Comparison of ENCODE assay signal across 1 cellular context in genomic region chr17:42743595-42744282, GRCh38.
TF ChIP-seq lines count a peak whose summit lies in the region.

No MANE protein-coding gene starts in this region.

TF ChIP-seq in HepG2, 621 proteins besides CTCF, POLR2A, EP300 and RAD21:
- TF ChIP-seq SCMH1 (CRISPR knock-in tag; IDR thresholded peaks at IDR 0.05; ENCODE audit: borderline replicate concordance) (no peak), TRAFD1 (CRISPR knock-in tag; IDR thresholded peaks at IDR 0.05; ENCODE audit: borderline replicate concordance) (0 out of 2 replicates have a peak, but pooled peaks have one; percentile 6), HNRNPH1 (optimal IDR thresholded peaks at IDR 0.05; ENCODE audit: low read depth, low read length) (no peak), SMARCE1 (IDR thresholded peaks at IDR 0.05; ENCODE audit: borderline replicate concordance) (no peak), PRMT3 (CRISPR knock-in tag; IDR thresholded peaks at IDR 0.05; ENCODE audit: borderline replicate concordance, low read depth) (no peak), ZNF33B (CRISPR knock-in tag; IDR thresholded peaks at IDR 0.05) (0 out of 2 replicates have a peak, but pooled peaks have one; percentile 27), KAT8 (CRISPR knock-in tag; IDR thresholded peaks at IDR 0.05) (no peak), SATB2 (CRISPR knock-in tag; IDR thresholded peaks at IDR 0.05) (no peak), ONECUT2 (CRISPR knock-in tag; IDR thresholded peaks at IDR 0.05) (no peak), ZSCAN25 (CRISPR knock-in tag; IDR thresholded peaks at IDR 0.05) (peak; percentile 20; the same call in 1 of the 2 replicates), MXI1 (IDR thresholded peaks at IDR 0.05; ENCODE audit: borderline replicate concordance, low read depth, low read length) (no peak), NFATC3 (CRISPR knock-in tag; IDR thresholded peaks at IDR 0.05) (no peak; the same call in 1 of the 2 replicates), CENPX (CRISPR knock-in tag; IDR thresholded peaks at IDR 0.05) (no peak), CHD4 (IDR thresholded peaks at IDR 0.05; ENCODE audit: borderline replicate concordance, low read length) (no peak), ZNF136 (CRISPR knock-in tag; IDR thresholded peaks at IDR 0.05; ENCODE audit: low read depth) (0 out of 2 replicates have a peak, but pooled peaks have one; percentile 34), ZNF280D (CRISPR knock-in tag; IDR thresholded peaks at IDR 0.05) (no peak), FOXJ3 (CRISPR knock-in tag; IDR thresholded peaks at IDR 0.05; ENCODE audit: borderline replicate concordance) (0 out of 2 replicates have a peak, but pooled peaks have one; percentile 12), ZNF704 (CRISPR knock-in tag; IDR thresholded peaks at IDR 0.05; ENCODE audit: borderline replicate concordance) (0 out of 2 replicates have a peak, but pooled peaks have one; percentile 6), GABPA (IDR thresholded peaks at IDR 0.05; ENCODE audit: low read depth, low read length) (no peak), GABPA (CRISPR knock-in tag; IDR thresholded peaks at IDR 0.05; ENCODE audit: low read depth) (peak; percentile 33; the same call in 1 of the 2 replicates), RFX1 (IDR thresholded peaks at IDR 0.05) (no peak), HBP1 (CRISPR knock-in tag; IDR thresholded peaks at IDR 0.05; ENCODE audit: low read depth) (no peak), TEAD3 (CRISPR knock-in tag; optimal IDR thresholded peaks at IDR 0.05; ENCODE audit: borderline replicate concordance) (peak; percentile 74), ZBTB38 (CRISPR knock-in tag; IDR thresholded peaks at IDR 0.05) (no peak), HOXA5 (CRISPR knock-in tag; IDR thresholded peaks at IDR 0.05) (0 out of 2 replicates have a peak, but pooled peaks have one; percentile 4), ZNF615 (CRISPR knock-in tag; IDR thresholded peaks at IDR 0.05; ENCODE audit: borderline replicate concordance) (no peak), NFE2 (CRISPR knock-in tag; IDR thresholded peaks at IDR 0.05) (no peak), ZMYM3 (CRISPR knock-in tag; IDR thresholded peaks at IDR 0.05) (no peak), ARID4A (CRISPR knock-in tag; IDR thresholded peaks at IDR 0.05; ENCODE audit: borderline replicate concordance) (no peak), BCL3 (CRISPR knock-in tag; IDR thresholded peaks at IDR 0.05) (0 out of 2 replicates have a peak, but pooled peaks have one; percentile 39), NR2C2 (CRISPR knock-in tag; IDR thresholded peaks at IDR 0.05; ENCODE audit: borderline replicate concordance) (no peak), TBX2 (CRISPR knock-in tag; IDR thresholded peaks at IDR 0.05; ENCODE audit: borderline replicate concordance) (no peak)
- TF ChIP-seq, protein P1, sequence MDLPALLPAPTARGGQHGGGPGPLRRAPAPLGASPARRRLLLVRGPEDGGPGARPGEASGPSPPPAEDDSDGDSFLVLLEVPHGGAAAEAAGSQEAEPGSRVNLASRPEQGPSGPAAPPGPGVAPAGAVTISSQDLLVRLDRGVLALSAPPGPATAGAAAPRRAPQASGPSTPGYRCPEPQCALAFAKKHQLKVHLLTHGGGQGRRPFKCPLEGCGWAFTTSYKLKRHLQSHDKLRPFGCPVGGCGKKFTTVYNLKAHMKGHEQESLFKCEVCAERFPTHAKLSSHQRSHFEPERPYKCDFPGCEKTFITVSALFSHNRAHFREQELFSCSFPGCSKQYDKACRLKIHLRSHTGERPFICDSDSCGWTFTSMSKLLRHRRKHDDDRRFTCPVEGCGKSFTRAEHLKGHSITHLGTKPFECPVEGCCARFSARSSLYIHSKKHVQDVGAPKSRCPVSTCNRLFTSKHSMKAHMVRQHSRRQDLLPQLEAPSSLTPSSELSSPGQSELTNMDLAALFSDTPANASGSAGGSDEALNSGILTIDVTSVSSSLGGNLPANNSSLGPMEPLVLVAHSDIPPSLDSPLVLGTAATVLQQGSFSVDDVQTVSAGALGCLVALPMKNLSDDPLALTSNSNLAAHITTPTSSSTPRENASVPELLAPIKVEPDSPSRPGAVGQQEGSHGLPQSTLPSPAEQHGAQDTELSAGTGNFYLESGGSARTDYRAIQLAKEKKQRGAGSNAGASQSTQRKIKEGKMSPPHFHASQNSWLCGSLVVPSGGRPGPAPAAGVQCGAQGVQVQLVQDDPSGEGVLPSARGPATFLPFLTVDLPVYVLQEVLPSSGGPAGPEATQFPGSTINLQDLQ (CRISPR knock-in tag; IDR thresholded peaks at IDR 0.05), result no peak
- TF ChIP-seq, protein P2, sequence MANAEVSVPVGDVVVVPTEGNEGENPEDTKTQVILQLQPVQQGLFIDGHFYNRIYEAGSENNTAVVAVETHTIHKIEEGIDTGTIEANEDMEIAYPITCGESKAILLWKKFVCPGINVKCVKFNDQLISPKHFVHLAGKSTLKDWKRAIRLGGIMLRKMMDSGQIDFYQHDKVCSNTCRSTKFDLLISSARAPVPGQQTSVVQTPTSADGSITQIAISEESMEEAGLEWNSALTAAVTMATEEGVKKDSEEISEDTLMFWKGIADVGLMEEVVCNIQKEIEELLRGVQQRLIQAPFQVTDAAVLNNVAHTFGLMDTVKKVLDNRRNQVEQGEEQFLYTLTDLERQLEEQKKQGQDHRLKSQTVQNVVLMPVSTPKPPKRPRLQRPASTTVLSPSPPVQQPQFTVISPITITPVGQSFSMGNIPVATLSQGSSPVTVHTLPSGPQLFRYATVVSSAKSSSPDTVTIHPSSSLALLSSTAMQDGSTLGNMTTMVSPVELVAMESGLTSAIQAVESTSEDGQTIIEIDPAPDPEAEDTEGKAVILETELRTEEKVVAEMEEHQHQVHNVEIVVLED (CRISPR knock-in tag; IDR thresholded peaks at IDR 0.05; ENCODE audit: borderline replicate concordance), result 0 out of 2 replicates have a peak, but pooled peaks have one; percentile 19
- TF ChIP-seq, protein P3, sequence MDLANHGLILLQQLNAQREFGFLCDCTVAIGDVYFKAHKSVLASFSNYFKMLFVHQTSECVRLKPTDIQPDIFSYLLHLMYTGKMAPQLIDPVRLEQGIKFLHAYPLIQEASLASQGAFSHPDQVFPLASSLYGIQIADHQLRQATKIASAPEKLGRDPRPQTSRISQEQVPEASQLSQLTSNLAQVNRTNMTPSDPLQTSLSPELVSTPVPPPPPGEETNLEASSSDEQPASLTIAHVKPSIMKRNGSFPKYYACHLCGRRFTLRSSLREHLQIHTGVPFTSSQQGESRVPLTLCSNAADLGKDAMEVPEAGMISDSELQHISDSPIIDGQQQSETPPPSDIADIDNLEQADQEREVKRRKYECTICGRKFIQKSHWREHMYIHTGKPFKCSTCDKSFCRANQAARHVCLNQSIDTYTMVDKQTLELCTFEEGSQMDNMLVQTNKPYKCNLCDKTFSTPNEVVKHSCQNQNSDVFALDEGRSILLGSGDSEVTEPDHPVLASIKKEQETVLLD (CRISPR knock-in tag; IDR thresholded peaks at IDR 0.05; ENCODE audit: low read depth), result no peak
